8 cellular contexts compared by ENCODE assay signal in the genomic region with DNA sequence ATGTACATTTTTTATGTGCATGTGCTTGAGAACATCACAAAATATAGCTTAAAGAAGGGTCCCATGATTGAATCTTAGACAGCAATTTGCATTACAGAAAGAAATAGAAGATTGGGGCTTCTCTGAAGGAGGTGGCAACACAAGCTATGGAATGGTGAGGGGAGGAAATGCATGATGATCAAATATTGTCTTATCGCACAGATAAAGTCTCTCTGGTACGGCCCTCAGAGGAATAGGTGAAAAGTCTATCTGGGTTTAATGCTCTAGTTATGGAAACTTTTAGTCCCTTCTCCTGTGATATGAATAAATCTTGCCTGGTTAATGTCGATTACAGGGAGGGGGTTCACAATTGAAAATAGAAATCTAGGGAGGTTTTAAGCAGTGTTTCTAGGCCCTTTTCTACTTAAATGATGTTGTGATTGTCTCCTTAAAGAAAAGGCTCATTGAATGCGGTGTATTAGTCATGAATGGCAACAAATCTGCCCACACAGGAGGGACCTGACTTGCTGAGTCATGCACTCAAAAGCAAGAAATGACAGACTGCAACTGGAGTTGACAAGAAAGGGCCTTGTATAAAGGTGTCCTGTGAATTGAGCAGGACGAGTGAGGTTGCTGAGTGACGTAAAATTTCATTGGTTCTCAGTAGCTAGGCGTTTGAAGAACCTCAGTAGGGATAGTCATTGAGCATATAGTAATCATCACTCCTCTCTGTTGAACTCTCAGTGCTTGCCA.
DNase-seq lines count a peak whose midpoint lies in the region; ATAC-seq and TF ChIP-seq lines count a peak whose summit lies in the region.

No MANE protein-coding gene starts in this region.

- no peak overlapping the region for H3K27ac Mint-ChIP-seq in stimulated activated effector memory CD8-positive, alpha-beta T cell treated with anti-CD3 and anti-CD28 coated beads, Interleukin-12 subunit alpha, Interleukin-12 subunit beta, amount 100 ng/mL, for 72 hours
- no peak overlapping the region for H3K27ac Mint-ChIP-seq in CD4-positive, alpha-beta memory T cell

- ATAC-seq in GM19351 (IDR thresholded peaks at IDR 0.05; ENCODE audit: unreplicated experiment): peak; percentile 79
- peak; percentile 96 for ATAC-seq in stimulated activated effector memory CD8-positive, alpha-beta T cell treated with anti-CD3 and anti-CD28 coated beads, Interleukin-12 subunit alpha, Interleukin-12 subunit beta, amount 100 ng/mL, for 72 hours
- ATAC-seq in left ventricle myocardium superior: no peak

- H3K9me3 Mint-ChIP-seq in stimulated activated effector memory CD8-positive, alpha-beta T cell treated with anti-CD3 and anti-CD28 coated beads, Interleukin-12 subunit alpha, Interleukin-12 subunit beta, amount 100 ng/mL, for 72 hours: no peaks in the 10 kb centered on the region
- H3K9me3 Mint-ChIP-seq in CD4-positive, alpha-beta memory T cell: peaks cover 0 to 17% (median 5%) of the 10 kb centered on the region in 8 donors

- POLR2A ChIA-PET in CD4-positive, alpha-beta memory T cell (lab: Charles Lee; ENCODE audit: partially characterized antibody): no interaction called here

- no peak for TF ChIP-seq CTCF in epithelial cell of esophagus (IDR thresholded peaks at IDR 0.05; ENCODE audit: insufficient read depth, low read depth, low read length, missing control alignments)

- no peaks in the 10 kb centered on the region for H3K36me3 ChIP-seq in HUES6 (ENCODE audit: control insufficient read depth, insufficient read depth, low read length)
- no peaks in the 10 kb centered on the region for H3K36me3 ChIP-seq in CD4-positive, alpha-beta memory T cell (ENCODE audit: insufficient read depth, low read length)

- no peak overlapping the region for H3K4me3 Mint-ChIP-seq in stimulated activated effector memory CD8-positive, alpha-beta T cell treated with anti-CD3 and anti-CD28 coated beads, Interleukin-12 subunit alpha, Interleukin-12 subunit beta, amount 100 ng/mL, for 72 hours
- no peak overlapping the region for H3K4me3 Mint-ChIP-seq in CD4-positive, alpha-beta memory T cell

- H3K27me3 Mint-ChIP-seq in CD4-positive, alpha-beta memory T cell: peaks cover 0 to 5% of the 10 kb centered on the region in 2 donors

- 0 out of 2 replicates have a peak overlapping the region, but pooled peaks have one; percentile 18 for H3K27ac ChIP-seq in HUES6 (ENCODE audit: low read depth, low read length)
- H3K27ac ChIP-seq in CD4-positive, alpha-beta memory T cell (ENCODE audit: low read depth, low read length): no peak overlapping the region

- peaks cover 6% of the 10 kb centered on the region; the same call in 1 of the 2 replicates for H3K4me1 ChIP-seq in HUES6 (ENCODE audit: control insufficient read depth, insufficient read depth, low read length)
- no peaks in the 10 kb centered on the region for H3K4me1 ChIP-seq in CD4-positive, alpha-beta memory T cell (ENCODE audit: insufficient read depth, low read length)

- CTCF ChIA-PET in CD4-positive, alpha-beta memory T cell (lab: Charles Lee; ENCODE audit: partially characterized antibody): no interaction called here

- H3K36me3 Mint-ChIP-seq in stimulated activated effector memory CD8-positive, alpha-beta T cell treated with anti-CD3 and anti-CD28 coated beads, Interleukin-12 subunit alpha, Interleukin-12 subunit beta, amount 100 ng/mL, for 72 hours: no peaks in the 10 kb centered on the region
- H3K36me3 Mint-ChIP-seq in CD4-positive, alpha-beta memory T cell: no peaks in the 10 kb centered on the region

- DNase-seq in A172 (ENCODE audit: low spot score) (peak; percentile 49), epithelial cell of esophagus (ENCODE audit: low read depth) (peak; percentile 96), left ventricle myocardium superior (no peak), cerebellum (ENCODE audit: low spot score) (no peak)
- peak in 1 of 2 donors; percentile 51 for DNase-seq in stimulated activated effector memory CD8-positive, alpha-beta T cell treated with anti-CD3 and anti-CD28 coated beads, Interleukin-12 subunit alpha, Interleukin-12 subunit beta, amount 100 ng/mL, for 72 hours (ENCODE audit: low spot score in 2 of 2)
- no peak for DNase-seq in CD4-positive, alpha-beta memory T cell

- peaks cover 6% of the 10 kb centered on the region for H3K4me1 Mint-ChIP-seq in stimulated activated effector memory CD8-positive, alpha-beta T cell treated with anti-CD3 and anti-CD28 coated beads, Interleukin-12 subunit alpha, Interleukin-12 subunit beta, amount 100 ng/mL, for 72 hours
- no peaks in the 10 kb centered on the region for H3K4me1 Mint-ChIP-seq in CD4-positive, alpha-beta memory T cell

- intact Hi-C loops in left ventricle myocardium superior (cut with micrococcal nuclease): no loop called here
- intact Hi-C loops in CD4-positive, alpha-beta memory T cell (cut with micrococcal nuclease): no loop called here

- H3K9me3 ChIP-seq in HUES6 (ENCODE audit: control insufficient read depth, insufficient read depth, low read depth, low read length): peaks cover 7% of the 10 kb centered on the region
- H3K9me3 ChIP-seq in CD4-positive, alpha-beta memory T cell (ENCODE audit: control insufficient read depth in 1 of 2, low read length in 2 of 2): no peaks in the 10 kb centered on the region

- H3K9ac ChIP-seq in HUES6 (ENCODE audit: low read length): no peak overlapping the region

- H3K4me3 ChIP-seq in HUES6 (ENCODE audit: low read depth, low read length): no peak overlapping the region
- no peak overlapping the region for H3K4me3 ChIP-seq in epithelial cell of esophagus (ENCODE audit: low read length)
- H3K4me3 ChIP-seq in CD4-positive, alpha-beta memory T cell (ENCODE audit: low read length in 2 of 2): no peak overlapping the region

- H3K27me3 ChIP-seq in HUES6 (ENCODE audit: control insufficient read depth, insufficient read depth, low read length): no peaks in the 10 kb centered on the region
- H3K27me3 ChIP-seq in CD4-positive, alpha-beta memory T cell (ENCODE audit: insufficient read depth, low read length): no peaks in the 10 kb centered on the region

Comparison
In these comparisons a context has a peak if more than half of its experiments do, and no peak if none do; other contexts are left out.
1. DNase-seq: peak in A172 (single experiment) and epithelial cell of esophagus (single experiment); none in left ventricle myocardium superior (single experiment), CD4-positive, alpha-beta memory T cell (0 of 5) and cerebellum (single experiment).